ENCODE assay signal across 1 cellular context in genomic region chr1:46653405-46653853, GRCh38.
TF ChIP-seq lines count a peak whose summit lies in the region.

No MANE protein-coding gene starts in this region.

TF ChIP-seq in GM23338, 12 proteins besides CTCF, POLR2A, EP300 and RAD21 (continued from another document):
- TF ChIP-seq ZNF462 (CRISPR knock-in tag; IDR thresholded peaks at IDR 0.05): no peak
- no peak for TF ChIP-seq EZH2 (IDR thresholded peaks at IDR 0.05; ENCODE audit: low read depth, unreplicated experiment)
